In genomic region chr10:87504667-87505365, GRCh38 we compare ENCODE assay signal across 8 cellular contexts. TPM values are rescaled to one million over a fixed set of nuclear protein-coding genes. Genes with fewer than 3 reads are reported as not detected.
A peak's percentile ranks its signal among the peaks of the same experiment; 100 is the strongest.
DNase-seq lines count a peak whose midpoint lies in the region; ATAC-seq and FAIRE-seq lines count a peak whose summit lies in the region.

TSS of gene MINPP1 (plus strand) at chr10:87504893. CDS start at chr10:87504916, 23 bp downstream.

- no peaks in the 10 kb centered on the region for H3K27me3 Mint-ChIP-seq in activated naive CD4-positive, alpha-beta T cell treated with anti-CD3 and anti-CD28 coated beads for 36 hours (ENCODE audit: low read depth)

- H3K4me3 Mint-ChIP-seq in activated naive CD4-positive, alpha-beta T cell treated with anti-CD3 and anti-CD28 coated beads for 36 hours, result peak within 1 kb of the TSS; percentile 89

- ATAC-seq in GM21825 (IDR thresholded peaks at IDR 0.05; ENCODE audit: unreplicated experiment), result peak; percentile 84

- in situ Hi-C loops in SK-MEL-5 (cut with HindIII; ENCODE audit: low pct_unique_long_range_greater_than_20kb, low sequenced_read_pairs), result no loop called here

- peaks cover 2% of the 10 kb centered on the region for H3K36me3 Mint-ChIP-seq in activated naive CD4-positive, alpha-beta T cell treated with anti-CD3 and anti-CD28 coated beads for 36 hours (ENCODE audit: low read depth)

- H3K36me3 ChIP-seq in ES-I3 (ENCODE audit: insufficient read depth, low read length) (no peaks in the 10 kb centered on the region), KOPT-K1 (ENCODE audit: insufficient read depth, low read length) (peaks cover 23% of the 10 kb centered on the region), neuron (ENCODE audit: insufficient read depth, low read length) (peaks cover 11% of the 10 kb centered on the region)

- intact Hi-C loops in activated naive CD4-positive, alpha-beta T cell treated with anti-CD3 and anti-CD28 coated beads for 36 hours (cut with micrococcal nuclease), result loop anchor here (2.0 kb wide), 1 partner anchor 302 kb away; no protein-coding TSS in a partner anchor

- H3K4me1 ChIP-seq in ES-I3 (ENCODE audit: insufficient read depth, low read length) (peaks cover 10% of the 10 kb centered on the region; the same call in 1 of the 2 replicates), neuron (ENCODE audit: insufficient read depth, low read length) (peaks cover 32% of the 10 kb centered on the region)

- H3K4me1 Mint-ChIP-seq in activated naive CD4-positive, alpha-beta T cell treated with anti-CD3 and anti-CD28 coated beads for 36 hours (ENCODE audit: low read depth), result peaks cover 38% of the 10 kb centered on the region

- H3K27ac ChIP-seq in KOPT-K1 (ENCODE audit: low read depth, low read length, poor library complexity, severe bottlenecking), result peak within 1 kb of the TSS; percentile 60

- peak within 1 kb of the TSS; percentile 94 for H3K4me3 ChIP-seq in neuron (ENCODE audit: low read length)

- FAIRE-seq in frontal cortex (lab: Jason Lieb, UNC), result no peak

- DNase-seq in SK-MEL-5 (ENCODE audit: low read depth, low spot score) (peak; percentile 77), frontal cortex (ENCODE audit: low spot score in 2 of 2) (peak; percentile 79 to 84), superior temporal gyrus (ENCODE audit: extremely low spot score) (peak; percentile 81)
- peak; percentile 87 for DNase-seq in activated naive CD4-positive, alpha-beta T cell treated with anti-CD3 and anti-CD28 coated beads for 36 hours

- CTCF ChIA-PET in activated naive CD4-positive, alpha-beta T cell treated with anti-CD3 and anti-CD28 coated beads for 36 hours (lab: Charles Lee), result interaction anchor here (0.6 to 1.8 kb wide), 9 partner anchors 11 to 1110 kb away, joined by 3 to 5 read pairs (median 4); partner anchors contain the start of gene ATAD1

- H3K9ac ChIP-seq in ES-I3 (ENCODE audit: low read depth, low read length), result peak within 1 kb of the TSS; percentile 95

- peak within 1 kb of the TSS; percentile 81 for H2AFZ ChIP-seq in neuron (ENCODE audit: low read depth, low read length)

- H3K27me3 ChIP-seq in neuron (ENCODE audit: insufficient read depth, low read length), result no peaks in the 10 kb centered on the region

- no peaks in the 10 kb centered on the region for H3K9me3 Mint-ChIP-seq in activated naive CD4-positive, alpha-beta T cell treated with anti-CD3 and anti-CD28 coated beads for 36 hours

- H3K27ac Mint-ChIP-seq in activated naive CD4-positive, alpha-beta T cell treated with anti-CD3 and anti-CD28 coated beads for 36 hours, result peak within 1 kb of the TSS; percentile 48

- H3K9me3 ChIP-seq in ES-I3 (ENCODE audit: control insufficient read depth, insufficient read depth, low read length), result no peaks in the 10 kb centered on the region
- H3K9me3 ChIP-seq in KOPT-K1 (ENCODE audit: insufficient read depth, low read length, poor library complexity, severe bottlenecking), result no peaks in the 10 kb centered on the region
- H3K9me3 ChIP-seq in neuron (ENCODE audit: low read length), result no peaks in the 10 kb centered on the region

RNA-seq across cellular contexts. Expression of gene MINPP1, which starts in this region (rescaled TPM):
- 36.1 and 39.2 TPM in 2 replicates for total RNA-seq in SK-MEL-5 (2014; rRNA removed; shearing (Covaris generic))
- 38.5 and 51.6 TPM in 2 replicates for polyA plus RNA-seq in SK-MEL-5 (2015; cell fraction: cytosol; rRNA removed)
- polyA plus RNA-seq in SK-MEL-5 (2015; cell fraction: nucleus; rRNA removed), result 22.2 and 31.2 TPM in 2 replicates
- total RNA-seq in activated naive CD4-positive, alpha-beta T cell treated with anti-CD3 and anti-CD28 coated beads for 36 hours, result 1 to 10 TPM; 5.3 to 5.8 TPM
- total RNA-seq in frontal cortex, result 27.3 TPM

Comparison
In these comparisons a context has a peak if more than half of its experiments do, and no peak if none do; other contexts are left out.
1. Peak in every context shown above with its lines: DNase-seq, ATAC-seq, H3K4me3 ChIP-seq and H3K27ac ChIP-seq.